In genomic region chr6:41073203-41073967, GRCh38 we compare ENCODE assay signal across 8 cellular contexts. TPM values are rescaled to one million over a fixed set of nuclear protein-coding genes. Genes with fewer than 3 reads are reported as not detected.
DNase-seq lines count a peak whose midpoint lies in the region; ATAC-seq and TF ChIP-seq lines count a peak whose summit lies in the region.

No MANE protein-coding gene starts in this region.

- H2AFZ ChIP-seq in Karpas-422 (ENCODE audit: low read length) = no peak overlapping the region

- no peaks in the 10 kb centered on the region for H3K36me3 Mint-ChIP-seq in nephron progenitor cell (ENCODE audit: low read depth)

- ATAC-seq in GM21717 (IDR thresholded peaks at IDR 0.05; ENCODE audit: unreplicated experiment) = peak; percentile 34
- ATAC-seq in stimulated activated naive CD8-positive, alpha-beta T cell treated with anti-CD3 and anti-CD28 coated beads, Interleukin-15, Interleukin-2, amounts not matched to agents 100 U/mL and 50 U/mL, for 24 hours = peak; percentile 9

- H3K9me3 ChIP-seq in Karpas-422 (ENCODE audit: low read length) = no peaks in the 10 kb centered on the region

- peak overlapping the region; percentile 94 for H3K27ac ChIP-seq in Karpas-422 (ENCODE audit: low read length)

- peaks cover 12% of the 10 kb centered on the region for H3K36me3 ChIP-seq in Karpas-422 (ENCODE audit: insufficient read depth, low read length)

- TF ChIP-seq CTCF in fibroblast of pulmonary artery (IDR thresholded peaks at IDR 0.05; ENCODE audit: low read length, missing control alignments) = no peak
- TF ChIP-seq CTCF in nephron progenitor cell (IDR thresholded peaks at IDR 0.05) = peak; percentile 34

- H3K9me3 Mint-ChIP-seq in nephron progenitor cell = no peaks in the 10 kb centered on the region

- peak overlapping the region; percentile 90 for H3K4me3 Mint-ChIP-seq in nephron progenitor cell

- peak; percentile 68 for DNase-seq in DMS53 treated with DMSO at 0.1 percent for 48 hours (lab: John Stamatoyannopoulos, UW; ENCODE audit: unreplicated experiment)
- DNase-seq in Karpas-422 = peak; percentile 96
- peak; percentile 86 for DNase-seq in RPMI8226
- DNase-seq in activated T-helper 9 cell treated with anti-CD3 and anti-CD28 coated beads, Interleukin-2, amount 50 U/mL, for 16 hours (ENCODE audit: low read depth) = peak; percentile 73
- DNase-seq in fibroblast of pulmonary artery (ENCODE audit: low read depth) = peak; percentile 83
- DNase-seq in nephron progenitor cell = peak; percentile 88
- DNase-seq in stimulated activated naive CD8-positive, alpha-beta T cell treated with anti-CD3 and anti-CD28 coated beads, Interleukin-15, Interleukin-2, amounts not matched to agents 100 U/mL and 50 U/mL, for 24 hours = peak; percentile 86

- H3K4me3 ChIP-seq in Karpas-422 (ENCODE audit: low read length) (peak overlapping the region; percentile 77), fibroblast of pulmonary artery (replicated peaks; ENCODE audit: low read depth, low read length) (peak overlapping the region; percentile 82)

- H3K4me2 ChIP-seq in Karpas-422 (ENCODE audit: low read depth, low read length, poor library complexity, severe bottlenecking) = peak overlapping the region; percentile 89

- no peaks in the 10 kb centered on the region for H3K27me3 Mint-ChIP-seq in nephron progenitor cell (ENCODE audit: low read depth, poor library complexity)

- H3K9ac ChIP-seq in Karpas-422 (ENCODE audit: low read length) = peak overlapping the region; percentile 98

- H3K79me2 ChIP-seq in Karpas-422 (ENCODE audit: low read length) = peaks cover 67% of the 10 kb centered on the region

- H3K4me1 Mint-ChIP-seq in nephron progenitor cell = peaks cover 55% of the 10 kb centered on the region

- no peaks in the 10 kb centered on the region for H3K27me3 ChIP-seq in Karpas-422 (ENCODE audit: low read length)

- no peaks in the 10 kb centered on the region for H3K9me2 ChIP-seq in Karpas-422 (replicated peaks; ENCODE audit: insufficient read depth, low read length)

- H4K20me1 ChIP-seq in Karpas-422 (ENCODE audit: insufficient read depth, low read depth, low read length) = no peaks in the 10 kb centered on the region

- peaks cover 50% of the 10 kb centered on the region for H3K4me1 ChIP-seq in Karpas-422 (ENCODE audit: low read length)

- H3K27ac Mint-ChIP-seq in nephron progenitor cell = peak overlapping the region; percentile 97

RNA-seq across cellular contexts. Expression of gene NFYA, which starts 0.6 kb away (rescaled TPM):
- 15.7 and 23.7 TPM in 2 replicates for total RNA-seq in Karpas-422 (2014; rRNA removed; shearing (Covaris generic); ENCODE audit: low replicate concordance)

RNA-seq across cellular contexts. Expression of gene OARD1, which starts 1.2 kb away (rescaled TPM):
- total RNA-seq in Karpas-422 (2014; rRNA removed; shearing (Covaris generic); ENCODE audit: low replicate concordance) = 37.5 and 41.6 TPM in 2 replicates

RNA-seq across cellular contexts. Expression of gene APOBEC2, which starts 20.4 kb away (rescaled TPM):
- total RNA-seq in Karpas-422 (2014; rRNA removed; shearing (Covaris generic); ENCODE audit: low replicate concordance) = not detected in 2 replicates

RNA-seq across cellular contexts. Expression of gene TSPO2, which starts 31.1 kb away (rescaled TPM):
- not detected in 2 replicates for total RNA-seq in Karpas-422 (2014; rRNA removed; shearing (Covaris generic); ENCODE audit: low replicate concordance)

RNA-seq across cellular contexts. Expression of gene UNC5CL, which starts 34.4 kb away (rescaled TPM):
- 1.1 and 3.3 TPM in 2 replicates for total RNA-seq in Karpas-422 (2014; rRNA removed; shearing (Covaris generic); ENCODE audit: low replicate concordance)

Comparison
In these comparisons a context has a peak if more than half of its experiments do, and no peak if none do; other contexts are left out.
1. Peak in every context shown above with its lines: DNase-seq, ATAC-seq, H3K4me3 ChIP-seq and H3K27ac ChIP-seq.